1 cellular context compared by ENCODE assay signal in the genomic region with DNA sequence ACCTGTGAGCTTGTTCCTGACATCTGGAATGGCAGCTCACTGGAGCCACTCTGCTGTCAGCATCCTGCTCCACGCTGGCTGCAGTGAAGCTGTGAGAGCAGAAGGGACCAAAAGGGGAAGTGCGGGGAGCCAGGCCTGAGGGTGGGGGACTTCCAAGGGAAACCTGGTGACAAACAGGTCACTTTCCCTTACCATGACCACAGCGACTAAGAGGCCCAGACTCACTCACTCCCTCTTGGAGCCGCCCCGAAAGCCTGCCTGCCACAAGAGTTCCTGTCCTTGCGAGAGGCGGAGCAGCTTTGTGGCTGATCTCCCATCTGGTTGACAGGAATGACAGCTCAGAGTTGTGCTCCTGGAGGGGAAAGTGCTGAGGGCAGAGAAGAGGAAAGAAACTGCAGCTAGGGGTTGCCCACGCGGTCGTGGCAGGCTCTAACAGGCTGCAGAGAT.
TF ChIP-seq lines count a peak whose summit lies in the region.

No MANE protein-coding gene starts in this region.

TF ChIP-seq in WTC11, 78 proteins besides CTCF, POLR2A, EP300 and RAD21 (continued from another document):
- TF ChIP-seq, protein P1, sequence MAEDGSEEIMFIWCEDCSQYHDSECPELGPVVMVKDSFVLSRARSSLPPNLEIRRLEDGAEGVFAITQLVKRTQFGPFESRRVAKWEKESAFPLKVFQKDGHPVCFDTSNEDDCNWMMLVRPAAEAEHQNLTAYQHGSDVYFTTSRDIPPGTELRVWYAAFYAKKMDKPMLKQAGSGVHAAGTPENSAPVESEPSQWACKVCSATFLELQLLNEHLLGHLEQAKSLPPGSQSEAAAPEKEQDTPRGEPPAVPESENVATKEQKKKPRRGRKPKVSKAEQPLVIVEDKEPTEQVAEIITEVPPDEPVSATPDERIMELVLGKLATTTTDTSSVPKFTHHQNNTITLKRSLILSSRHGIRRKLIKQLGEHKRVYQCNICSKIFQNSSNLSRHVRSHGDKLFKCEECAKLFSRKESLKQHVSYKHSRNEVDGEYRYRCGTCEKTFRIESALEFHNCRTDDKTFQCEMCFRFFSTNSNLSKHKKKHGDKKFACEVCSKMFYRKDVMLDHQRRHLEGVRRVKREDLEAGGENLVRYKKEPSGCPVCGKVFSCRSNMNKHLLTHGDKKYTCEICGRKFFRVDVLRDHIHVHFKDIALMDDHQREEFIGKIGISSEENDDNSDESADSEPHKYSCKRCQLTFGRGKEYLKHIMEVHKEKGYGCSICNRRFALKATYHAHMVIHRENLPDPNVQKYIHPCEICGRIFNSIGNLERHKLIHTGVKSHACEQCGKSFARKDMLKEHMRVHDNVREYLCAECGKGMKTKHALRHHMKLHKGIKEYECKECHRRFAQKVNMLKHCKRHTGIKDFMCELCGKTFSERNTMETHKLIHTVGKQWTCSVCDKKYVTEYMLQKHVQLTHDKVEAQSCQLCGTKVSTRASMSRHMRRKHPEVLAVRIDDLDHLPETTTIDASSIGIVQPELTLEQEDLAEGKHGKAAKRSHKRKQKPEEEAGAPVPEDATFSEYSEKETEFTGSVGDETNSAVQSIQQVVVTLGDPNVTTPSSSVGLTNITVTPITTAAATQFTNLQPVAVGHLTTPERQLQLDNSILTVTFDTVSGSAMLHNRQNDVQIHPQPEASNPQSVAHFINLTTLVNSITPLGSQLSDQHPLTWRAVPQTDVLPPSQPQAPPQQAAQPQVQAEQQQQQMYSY (CRISPR knock-in tag; IDR thresholded peaks at IDR 0.05), result no peak
- TF ChIP-seq ZNF512 (CRISPR knock-in tag; IDR thresholded peaks at IDR 0.05; ENCODE audit: borderline replicate concordance), result no peak
- no peak for TF ChIP-seq FOXP4 (CRISPR knock-in tag; IDR thresholded peaks at IDR 0.05)
- TF ChIP-seq NFYB (CRISPR knock-in tag; conservative IDR thresholded peaks at IDR 0.05; ENCODE audit: low read depth), result no peak
- TF ChIP-seq PRRX2 (CRISPR knock-in tag; IDR thresholded peaks at IDR 0.05), result no peak
- no peak for TF ChIP-seq RELA (CRISPR knock-in tag; IDR thresholded peaks at IDR 0.05; ENCODE audit: borderline replicate concordance)
- no peak for TF ChIP-seq IRF2 (CRISPR knock-in tag; IDR thresholded peaks at IDR 0.05; ENCODE audit: borderline replicate concordance, low read depth)
- no peak for TF ChIP-seq NR2C2 (CRISPR knock-in tag; IDR thresholded peaks at IDR 0.05)
TF ChIP-seq in WTC11: peak in this region for 0.
